11 cellular contexts compared by ENCODE assay signal in genomic region chr1:224928906-224929305, GRCh38. TPM values are rescaled to one million over a fixed set of nuclear protein-coding genes. Genes with fewer than 3 reads are reported as not detected.
DNase-seq lines count a peak whose midpoint lies in the region; ATAC-seq and TF ChIP-seq lines count a peak whose summit lies in the region.
"Had no signal": no experiment of that assay in that cellular context is flagged by ENCODE, and none has a peak within 500 bp of the region (broad histone marks: within the 10 kb centered on the region; RNA-seq: fewer than 3 reads in every experiment).

No MANE protein-coding gene starts in this region.

- H3K4me1 Mint-ChIP-seq in CD8-positive, alpha-beta T cell (ENCODE audit: low read depth): peaks cover 5% of the 10 kb centered on the region
- no peaks in the 10 kb centered on the region for H3K4me1 Mint-ChIP-seq in natural killer cell treated with Interleukin-12 subunit alpha and Interleukin-12 subunit beta and Interleukin-15 and Interleukin-18, amount 100 ng/mL, for 72 hours (ENCODE audit: low read depth in 2 of 2)

- no peak overlapping the region for H3K27ac Mint-ChIP-seq in CD8-positive, alpha-beta T cell
- no peak overlapping the region for H3K27ac Mint-ChIP-seq in natural killer cell treated with Interleukin-12 subunit alpha and Interleukin-12 subunit beta and Interleukin-15 and Interleukin-18, amount 100 ng/mL, for 72 hours
- H3K27ac Mint-ChIP-seq: effector memory CD8-positive, alpha-beta T cell had no signal

- peak overlapping the region; percentile 67 for H2AFZ ChIP-seq in neuron (ENCODE audit: low read depth, low read length)
- no peak overlapping the region for H2AFZ ChIP-seq in Karpas-422 (ENCODE audit: low read length)

- H3K9me3 ChIP-seq in CD8-positive, alpha-beta T cell (ENCODE audit: low read length): peaks cover 6% of the 10 kb centered on the region
- H3K9me3 ChIP-seq in Panc1 (ENCODE audit: control insufficient read depth, insufficient read depth, low read depth, low read length) (peaks cover 15% of the 10 kb centered on the region; the same call in 1 of the 2 replicates), neuron (ENCODE audit: low read length) (peaks cover 4% of the 10 kb centered on the region), Karpas-422 (ENCODE audit: low read length) (peaks cover 9% of the 10 kb centered on the region)

- in situ Hi-C loops in Panc1 (cut with HindIII; ENCODE audit: low pct_unique_long_range_greater_than_20kb, low sequenced_read_pairs): no loop called here

- H3K36me3 ChIP-seq in CD8-positive, alpha-beta T cell (ENCODE audit: insufficient read depth, low read length): no peaks in the 10 kb centered on the region
- H3K36me3 ChIP-seq in Panc1 (ENCODE audit: control insufficient read depth, insufficient read depth, low read length) (peaks cover 3% of the 10 kb centered on the region; the same call in 1 of the 2 replicates), neuron (ENCODE audit: insufficient read depth, low read length) (no peaks in the 10 kb centered on the region), Karpas-422 (ENCODE audit: insufficient read depth, low read length) (no peaks in the 10 kb centered on the region)

- H3K9me3 Mint-ChIP-seq in CD8-positive, alpha-beta T cell: peaks cover 21% of the 10 kb centered on the region
- peaks cover 9% of the 10 kb centered on the region for H3K9me3 Mint-ChIP-seq in natural killer cell treated with Interleukin-12 subunit alpha and Interleukin-12 subunit beta and Interleukin-15 and Interleukin-18, amount 100 ng/mL, for 72 hours

- H3K4me3 Mint-ChIP-seq in CD8-positive, alpha-beta T cell: peak overlapping the region; percentile 61
- H3K4me3 Mint-ChIP-seq in natural killer cell treated with Interleukin-12 subunit alpha and Interleukin-12 subunit beta and Interleukin-15 and Interleukin-18, amount 100 ng/mL, for 72 hours: no peak overlapping the region
- H3K4me3 Mint-ChIP-seq: effector memory CD8-positive, alpha-beta T cell had no signal

- H3K4me2 ChIP-seq in Karpas-422 (ENCODE audit: low read depth, low read length, poor library complexity, severe bottlenecking): no peak overlapping the region

- H3K79me2 ChIP-seq in Karpas-422 (ENCODE audit: low read length): no peaks in the 10 kb centered on the region

- H3K9ac ChIP-seq in Karpas-422 (ENCODE audit: low read length): no peak overlapping the region

- TF ChIP-seq CTCF in CD8-positive, alpha-beta T cell (IDR thresholded peaks at IDR 0.05): no peak
- TF ChIP-seq CTCF in Panc1 (IDR thresholded peaks at IDR 0.05) (no peak), fibroblast of mammary gland (conservative IDR thresholded peaks at IDR 0.05; ENCODE audit: control insufficient read depth, insufficient read depth, low read depth, low read length) (no peak)

- H3K36me3 Mint-ChIP-seq in CD8-positive, alpha-beta T cell: peaks cover 3% of the 10 kb centered on the region
- peaks cover 23% of the 10 kb centered on the region for H3K36me3 Mint-ChIP-seq in natural killer cell treated with Interleukin-12 subunit alpha and Interleukin-12 subunit beta and Interleukin-15 and Interleukin-18, amount 100 ng/mL, for 72 hours

- H3K27me3 ChIP-seq in CD8-positive, alpha-beta T cell (ENCODE audit: insufficient read depth, low read length): peaks cover 4% of the 10 kb centered on the region
- H3K27me3 ChIP-seq in Panc1 (ENCODE audit: control insufficient read depth, insufficient read depth, low read length): no peaks in the 10 kb centered on the region
- no peaks in the 10 kb centered on the region for H3K27me3 ChIP-seq in neuron (ENCODE audit: insufficient read depth, low read length)
- H3K27me3 ChIP-seq in Karpas-422 (ENCODE audit: low read length): no peaks in the 10 kb centered on the region

- POLR2A ChIA-PET in CD8-positive, alpha-beta T cell (lab: Charles Lee): no interaction called here
- POLR2A ChIA-PET in Panc1 (lab: Charles Lee): no interaction called here

- no peak for DNase-seq in CD8-positive, alpha-beta T cell
- DNase-seq in Panc1 (ENCODE audit: low read depth, low spot score) (no peak), fibroblast of mammary gland (ENCODE audit: low read depth) (no peak), Karpas-422 (no peak), AG08396 (ENCODE audit: low spot score) (no peak), GDM1 (lab: John Stamatoyannopoulos, UW) (no peak)
- no peak for DNase-seq in natural killer cell treated with Interleukin-12 subunit alpha and Interleukin-12 subunit beta and Interleukin-15 and Interleukin-18, amount 100 ng/mL, for 72 hours (ENCODE audit: low spot score)
- DNase-seq: activated naive CD4-positive, alpha-beta T cell treated with Interleukin-2 at 50 U/mL for 16 hours; effector memory CD8-positive, alpha-beta T cell had no signal

- H3K9me2 ChIP-seq in Karpas-422 (replicated peaks; ENCODE audit: insufficient read depth, low read length): no peaks in the 10 kb centered on the region

- BruUV-seq in Panc1 (replicated peaks; lab: Mats Ljungman, UMichigan): TSS peak; percentile 76

- peaks cover 3% of the 10 kb centered on the region for H3K4me1 ChIP-seq in CD8-positive, alpha-beta T cell (ENCODE audit: insufficient read depth, low read length)
- no peaks in the 10 kb centered on the region for H3K4me1 ChIP-seq in Panc1 (ENCODE audit: control insufficient read depth, insufficient read depth, low read length)
- no peaks in the 10 kb centered on the region for H3K4me1 ChIP-seq in neuron (ENCODE audit: insufficient read depth, low read length)
- no peaks in the 10 kb centered on the region for H3K4me1 ChIP-seq in Karpas-422 (ENCODE audit: low read length)

- peaks cover 39% of the 10 kb centered on the region for H3K27me3 Mint-ChIP-seq in CD8-positive, alpha-beta T cell (ENCODE audit: low read depth)
- peaks cover 19 to 24% of the 10 kb centered on the region in 2 donors for H3K27me3 Mint-ChIP-seq in natural killer cell treated with Interleukin-12 subunit alpha and Interleukin-12 subunit beta and Interleukin-15 and Interleukin-18, amount 100 ng/mL, for 72 hours

- H4K20me1 ChIP-seq in Karpas-422 (ENCODE audit: insufficient read depth, low read depth, low read length): no peaks in the 10 kb centered on the region

- intact Hi-C loops in CD8-positive, alpha-beta T cell (cut with DNase I, micrococcal nuclease): no loop called here
- intact Hi-C loops in Panc1 (cut with micrococcal nuclease; ENCODE audit: unreplicated experiment): no loop called here

- CTCF ChIA-PET in CD8-positive, alpha-beta T cell (lab: Charles Lee): no interaction called here
- CTCF ChIA-PET in Panc1 (lab: Charles Lee): no interaction called here

- no peak for ATAC-seq in CD8-positive, alpha-beta T cell
- no peak for ATAC-seq in Panc1
- no peak for ATAC-seq in natural killer cell treated with Interleukin-12 subunit alpha and Interleukin-12 subunit beta and Interleukin-15 and Interleukin-18, amount 100 ng/mL, for 72 hours
- ATAC-seq: effector memory CD8-positive, alpha-beta T cell had no signal

- no peak overlapping the region for H3K27ac ChIP-seq in CD8-positive, alpha-beta T cell (ENCODE audit: low read depth, low read length)
- peak overlapping the region; percentile 80 for H3K27ac ChIP-seq in Panc1 (ENCODE audit: low read length)
- H3K27ac ChIP-seq in Karpas-422 (ENCODE audit: low read length): no peak overlapping the region

- no peak overlapping the region for H3K4me3 ChIP-seq in CD8-positive, alpha-beta T cell (ENCODE audit: low read depth, low read length)
- H3K4me3 ChIP-seq in Panc1 (ENCODE audit: low read depth in 2 of 2, low read length in 2 of 2) (peak overlapping the region; percentile 73 to 80), fibroblast of mammary gland (ENCODE audit: control insufficient read depth, low read depth, low read length) (peak overlapping the region; percentile 63), neuron (ENCODE audit: low read length) (peak overlapping the region; percentile 67), Karpas-422 (ENCODE audit: low read length) (no peak overlapping the region)

RNA-seq across cellular contexts. Expression of gene DNAH14, which starts 0.6 kb away (rescaled TPM):
- not detected for total RNA-seq in CD8-positive, alpha-beta T cell
- 47.0 TPM for total RNA-seq in Panc1 (2021; ENCODE audit: unreplicated experiment)
- 12.7 TPM for polyA plus RNA-seq in Panc1 (2012; ENCODE audit: insufficient read length)
- total RNA-seq in Karpas-422 (2014; rRNA removed; shearing (Covaris generic); ENCODE audit: low replicate concordance): not detected in 2 replicates
- total RNA-seq in natural killer cell treated with Interleukin-12 subunit alpha and Interleukin-12 subunit beta and Interleukin-15 and Interleukin-18, amount 100 ng/mL, for 72 hours: 1 to 10 TPM; 1.4 to 1.7 TPM
- total RNA-seq: OCI-LY7 had no signal

Comparison
In these comparisons a context has a peak if more than half of its experiments do, and no peak if none do; other contexts are left out.
1. H3K4me3 ChIP-seq: peak in Panc1 (2 of 2), fibroblast of mammary gland (single experiment) and neuron (single experiment); none in CD8-positive, alpha-beta T cell (single experiment) and Karpas-422 (single experiment).
2. RNA of gene DNAH14, which starts 0.6 kb away (total RNA-seq): 47.0 TPM in Panc1 (single experiment); 1.4 to 1.7 TPM in natural killer cell treated with Interleukin-12 subunit alpha and Interleukin-12 subunit beta and Interleukin-15 and Interleukin-18, amount 100 ng/mL, for 72 hours, not detected in CD8-positive, alpha-beta T cell and not detected in Karpas-422; every median in the first group is over 10 times any median in the second.